In genomic region chr16:8581923-8582580, GRCh38 we compare ENCODE assay signal across 11 cellular contexts. TPM values are rescaled to one million over a fixed set of nuclear protein-coding genes. Genes with fewer than 3 reads are reported as not detected.
A peak's percentile ranks its signal among the peaks of the same experiment; 100 is the strongest.
DNase-seq lines count a peak whose midpoint lies in the region; ATAC-seq and TF ChIP-seq lines count a peak whose summit lies in the region.
"Had no signal": no experiment of that assay in that cellular context is flagged by ENCODE, and none has a peak within 500 bp of the region (broad histone marks: within the 10 kb centered on the region; RNA-seq: fewer than 3 reads in every experiment).

No MANE protein-coding gene starts in this region.

- no peak for TF ChIP-seq CTCF in heart right ventricle (IDR thresholded peaks at IDR 0.05)
- TF ChIP-seq CTCF in gastrocnemius medialis (IDR thresholded peaks at IDR 0.05 in 4 of 5, conservative IDR thresholded peaks at IDR 0.05 in 1 of 5): no peak
- no peak for TF ChIP-seq CTCF in colonic mucosa (IDR thresholded peaks at IDR 0.05)

- no peaks in the 10 kb centered on the region for H3K9me3 ChIP-seq in heart right ventricle
- H3K9me3 ChIP-seq in gastrocnemius medialis: no peaks in the 10 kb centered on the region
- H3K9me3 ChIP-seq in colonic mucosa: no peaks in the 10 kb centered on the region

- DNase-seq in NOMO-1 (lab: John Stamatoyannopoulos, UW; ENCODE audit: unreplicated experiment in 2 of 2) (peak; percentile 58 to 74), heart right ventricle (no peak), gastrocnemius medialis (peak; percentile 23 to 32), colonic mucosa (no peak)
- DNase-seq in natural killer cell treated with Interleukin-12 subunit alpha and Interleukin-12 subunit beta and Interleukin-15 and Interleukin-18, amount 100 ng/mL, for 72 hours (ENCODE audit: low spot score): no peak
- DNase-seq in stimulated activated effector memory CD8-positive, alpha-beta T cell treated with anti-CD3 and anti-CD28 coated beads, Interleukin-12 subunit alpha, Interleukin-12 subunit beta, amount 100 ng/mL, for 72 hours (ENCODE audit: low spot score in 2 of 2): no peak
- DNase-seq: kidney; stimulated activated naive CD8-positive, alpha-beta T cell treated with anti-CD3 and anti-CD28 coated beads, Interleukin-15, amount 100 ng/mL, for 72 hours had no signal

- peaks cover 0 to 21% (median 6%) of the 10 kb centered on the region in 7 donors for H3K27me3 ChIP-seq in heart right ventricle
- H3K27me3 ChIP-seq in gastrocnemius medialis: peaks cover 0 to 6% (median 1%) of the 10 kb centered on the region in 3 donors
- H3K27me3 ChIP-seq in colonic mucosa: no peaks in the 10 kb centered on the region

- H3K27ac Mint-ChIP-seq in natural killer cell treated with Interleukin-12 subunit alpha and Interleukin-12 subunit beta and Interleukin-15 and Interleukin-18, amount 100 ng/mL, for 72 hours: no peak overlapping the region
- H3K27ac Mint-ChIP-seq in stimulated activated effector memory CD8-positive, alpha-beta T cell treated with anti-CD3 and anti-CD28 coated beads, Interleukin-12 subunit alpha, Interleukin-12 subunit beta, amount 100 ng/mL, for 72 hours: no peak overlapping the region
- H3K27ac Mint-ChIP-seq: stimulated activated naive CD8-positive, alpha-beta T cell treated with anti-CD3 and anti-CD28 coated beads, Interleukin-15, amount 100 ng/mL, for 72 hours had no signal

- WGBS in heart right ventricle, 2 donors: 43 to 44% methylated on average over 6 of the region's 6 CpGs

- ATAC-seq in GM21529 (IDR thresholded peaks at IDR 0.05; ENCODE audit: unreplicated experiment) (peak; percentile 70), heart right ventricle (peak in 6 of 8 donors; percentile 33 to 74 (median 62)), gastrocnemius medialis (no peak), HG02981 (IDR thresholded peaks at IDR 0.05; ENCODE audit: unreplicated experiment) (no peak)
- ATAC-seq in natural killer cell treated with Interleukin-12 subunit alpha and Interleukin-12 subunit beta and Interleukin-15 and Interleukin-18, amount 100 ng/mL, for 72 hours: no peak
- ATAC-seq in stimulated activated effector memory CD8-positive, alpha-beta T cell treated with anti-CD3 and anti-CD28 coated beads, Interleukin-12 subunit alpha, Interleukin-12 subunit beta, amount 100 ng/mL, for 72 hours: no peak
- ATAC-seq: stimulated activated naive CD8-positive, alpha-beta T cell treated with anti-CD3 and anti-CD28 coated beads, Interleukin-15, amount 100 ng/mL, for 72 hours had no signal

- intact Hi-C loops in heart right ventricle (cut with DNase I) (no loop called here), gastrocnemius medialis (cut with DNase I; ENCODE audit: low total_unique reads) (no loop called here), colonic mucosa (cut with DNase I) (no loop called here)

- H3K36me3 Mint-ChIP-seq in natural killer cell treated with Interleukin-12 subunit alpha and Interleukin-12 subunit beta and Interleukin-15 and Interleukin-18, amount 100 ng/mL, for 72 hours: no peaks in the 10 kb centered on the region
- H3K36me3 Mint-ChIP-seq in stimulated activated effector memory CD8-positive, alpha-beta T cell treated with anti-CD3 and anti-CD28 coated beads, Interleukin-12 subunit alpha, Interleukin-12 subunit beta, amount 100 ng/mL, for 72 hours: no peaks in the 10 kb centered on the region

- no peak overlapping the region for H3K9ac ChIP-seq in colonic mucosa (ENCODE audit: low read depth in 2 of 2, low read length in 2 of 2)

- H3K4me3 Mint-ChIP-seq in natural killer cell treated with Interleukin-12 subunit alpha and Interleukin-12 subunit beta and Interleukin-15 and Interleukin-18, amount 100 ng/mL, for 72 hours: no peak overlapping the region
- no peak overlapping the region for H3K4me3 Mint-ChIP-seq in stimulated activated effector memory CD8-positive, alpha-beta T cell treated with anti-CD3 and anti-CD28 coated beads, Interleukin-12 subunit alpha, Interleukin-12 subunit beta, amount 100 ng/mL, for 72 hours
- H3K4me3 Mint-ChIP-seq: stimulated activated naive CD8-positive, alpha-beta T cell treated with anti-CD3 and anti-CD28 coated beads, Interleukin-15, amount 100 ng/mL, for 72 hours had no signal

- peaks cover 11 to 21% of the 10 kb centered on the region in 2 donors for H3K27me3 Mint-ChIP-seq in natural killer cell treated with Interleukin-12 subunit alpha and Interleukin-12 subunit beta and Interleukin-15 and Interleukin-18, amount 100 ng/mL, for 72 hours

- no peaks in the 10 kb centered on the region for H3K36me3 ChIP-seq in heart right ventricle
- H3K36me3 ChIP-seq in gastrocnemius medialis: no peaks in the 10 kb centered on the region
- no peaks in the 10 kb centered on the region for H3K36me3 ChIP-seq in colonic mucosa

- peaks cover 0 to 2% of the 10 kb centered on the region in 2 donors for H3K4me1 Mint-ChIP-seq in natural killer cell treated with Interleukin-12 subunit alpha and Interleukin-12 subunit beta and Interleukin-15 and Interleukin-18, amount 100 ng/mL, for 72 hours (ENCODE audit: low read depth in 2 of 2)
- no peaks in the 10 kb centered on the region for H3K4me1 Mint-ChIP-seq in stimulated activated effector memory CD8-positive, alpha-beta T cell treated with anti-CD3 and anti-CD28 coated beads, Interleukin-12 subunit alpha, Interleukin-12 subunit beta, amount 100 ng/mL, for 72 hours

- in situ Hi-C loops in gastrocnemius medialis (cut with MboI; ENCODE audit: low sequenced_read_pairs in 4 of 4): no loop called here

- H3K27ac ChIP-seq in heart right ventricle: no peak overlapping the region
- no peak overlapping the region for H3K27ac ChIP-seq in gastrocnemius medialis
- H3K27ac ChIP-seq in colonic mucosa: no peak overlapping the region
- H3K27ac ChIP-seq: skin epidermis had no signal

- no peak for TF ChIP-seq POLR2A in gastrocnemius medialis (IDR thresholded peaks at IDR 0.05)

- H3K4me1 ChIP-seq in heart right ventricle: no peaks in the 10 kb centered on the region
- H3K4me1 ChIP-seq in gastrocnemius medialis: no peaks in the 10 kb centered on the region
- H3K4me1 ChIP-seq in colonic mucosa: no peaks in the 10 kb centered on the region

- H3K9me3 Mint-ChIP-seq in natural killer cell treated with Interleukin-12 subunit alpha and Interleukin-12 subunit beta and Interleukin-15 and Interleukin-18, amount 100 ng/mL, for 72 hours: no peaks in the 10 kb centered on the region
- no peaks in the 10 kb centered on the region for H3K9me3 Mint-ChIP-seq in stimulated activated effector memory CD8-positive, alpha-beta T cell treated with anti-CD3 and anti-CD28 coated beads, Interleukin-12 subunit alpha, Interleukin-12 subunit beta, amount 100 ng/mL, for 72 hours
- H3K9me3 Mint-ChIP-seq: stimulated activated naive CD8-positive, alpha-beta T cell treated with anti-CD3 and anti-CD28 coated beads, Interleukin-15, amount 100 ng/mL, for 72 hours had no signal

- H3K4me3 ChIP-seq in heart right ventricle (no peak overlapping the region), gastrocnemius medialis (no peak overlapping the region), colonic mucosa (no peak overlapping the region)
- H3K4me3 ChIP-seq: skin epidermis had no signal

RNA-seq across cellular contexts. Expression of gene TMEM114, which starts 8.3 kb away (rescaled TPM):
- total RNA-seq in heart right ventricle: under 1 TPM in 2 of 10 donors, not detected in 8; 0.34 to 0.37 TPM
- not detected for polyA plus RNA-seq in heart right ventricle
- not detected for total RNA-seq in gastrocnemius medialis
- not detected for total RNA-seq in natural killer cell treated with Interleukin-12 subunit alpha and Interleukin-12 subunit beta and Interleukin-15 and Interleukin-18, amount 100 ng/mL, for 72 hours
- total RNA-seq in colonic mucosa: not detected
- total RNA-seq: kidney had no signal

RNA-seq across cellular contexts. Expression of gene METTL22, which starts 39.4 kb away (rescaled TPM):
- 10 to 100 TPM; 23.5 to 36.4 (median 32.9) TPM for total RNA-seq in heart right ventricle
- polyA plus RNA-seq in heart right ventricle: 10 to 100 TPM; 53.3 to 64.5 TPM
- 10 to 100 TPM; 28.8 to 71.5 (median 51.5) TPM for total RNA-seq in gastrocnemius medialis
- 10 to 100 TPM; 29.8 to 65.9 TPM for total RNA-seq in natural killer cell treated with Interleukin-12 subunit alpha and Interleukin-12 subunit beta and Interleukin-15 and Interleukin-18, amount 100 ng/mL, for 72 hours
- 10 to 100 TPM; 16.1 to 26.8 TPM for total RNA-seq in colonic mucosa

Comparison
In these comparisons a context has a peak if more than half of its experiments do, and no peak if none do; other contexts are left out.
1. ATAC-seq: peak in GM21529 (single experiment) and heart right ventricle (6 of 8); none in gastrocnemius medialis (0 of 2), HG02981 (single experiment), natural killer cell treated with Interleukin-12 subunit alpha and Interleukin-12 subunit beta and Interleukin-15 and Interleukin-18, amount 100 ng/mL, for 72 hours (0 of 2) and stimulated activated effector memory CD8-positive, alpha-beta T cell treated with anti-CD3 and anti-CD28 coated beads, Interleukin-12 subunit alpha, Interleukin-12 subunit beta, amount 100 ng/mL, for 72 hours (single experiment).
2. DNase-seq: peak in NOMO-1 (2 of 2) and gastrocnemius medialis (2 of 2); none in heart right ventricle (0 of 2), natural killer cell treated with Interleukin-12 subunit alpha and Interleukin-12 subunit beta and Interleukin-15 and Interleukin-18, amount 100 ng/mL, for 72 hours (single experiment), stimulated activated effector memory CD8-positive, alpha-beta T cell treated with anti-CD3 and anti-CD28 coated beads, Interleukin-12 subunit alpha, Interleukin-12 subunit beta, amount 100 ng/mL, for 72 hours (0 of 2) and colonic mucosa (single experiment).